ENCODE assay signal across 8 cellular contexts in genomic region chr22:26483439-26484359, GRCh38. TPM values are rescaled to one million over a fixed set of nuclear protein-coding genes. Genes with fewer than 3 reads are reported as not detected.
DNase-seq lines count a peak whose midpoint lies in the region; ATAC-seq and TF ChIP-seq lines count a peak whose summit lies in the region.

Gene HPS4 (minus strand): TSS chr22:26483783. CDS start chr22:26481762, 2,021 bp downstream.
Gene SRRD (plus strand): TSS chr22:26483877. CDS start chr22:26483891, 14 bp downstream.

- CTCF ChIA-PET in BJ (lab: Yijun Ruan, JAX): interaction anchor here (0.6 to 1.2 kb wide), 6 partner anchors 14 to 182 kb away, joined by 3 to 5 read pairs (median 4); no protein-coding TSS in a partner anchor

- ATAC-seq in GM19328 (IDR thresholded peaks at IDR 0.05; ENCODE audit: unreplicated experiment): peak; percentile 69
- peak; percentile 40 for ATAC-seq in HG03469 (IDR thresholded peaks at IDR 0.05; ENCODE audit: unreplicated experiment)
- ATAC-seq in right lobe of liver: peak; percentile 88 to 92 (median 92)

- H3K27ac ChIP-seq in dorsolateral prefrontal cortex (peak within 1 kb of the TSS; percentile 72 to 99 (median 95)), right lobe of liver (peak within 1 kb of the TSS; percentile 94 to 97 (median 96))

- peak; percentile 34 for DNase-seq in BJ (ENCODE audit: low read depth)
- DNase-seq in NCI-H748 (lab: John Stamatoyannopoulos, UW; ENCODE audit: unreplicated experiment): peak; percentile 87
- peak; percentile 87 to 89 for DNase-seq in activated CD4-positive, alpha-beta T cell treated with anti-CD3 and anti-CD28 coated beads, Interleukin-2, amount 50 U/mL, for 4 hours
- DNase-seq in dorsolateral prefrontal cortex: peak; percentile 74 to 91 (median 80)
- peak; percentile 92 to 93 (median 93) for DNase-seq in right lobe of liver
- DNase-seq in stimulated activated CD4-positive, alpha-beta T cell treated with anti-CD3 and anti-CD28 coated beads, Interleukin-4, amount 100 ng/mL, for 4 hours: peak; percentile 91 to 93

- H3K36me3 ChIP-seq in BJ (ENCODE audit: control insufficient read depth, insufficient read depth, low read length) (peaks cover 5% of the 10 kb centered on the region), right lobe of liver (peaks cover 0 to 16% (median 0%) of the 10 kb centered on the region in 4 donors)

- TF ChIP-seq POLR2A in right lobe of liver (IDR thresholded peaks at IDR 0.05): peak; percentile 91

- intact Hi-C loops in dorsolateral prefrontal cortex (cut with DNase I): loop anchor here (1.0 to 5.0 kb wide), 3 partner anchors 29 to 56 kb away; partner anchors contain the start of genes ASPHD2 (in 1 of the 2) and TFIP11 (in 1 of the 2)
- intact Hi-C loops in right lobe of liver (cut with DNase I): no loop called here

- TF ChIP-seq CTCF in BJ (IDR thresholded peaks at IDR 0.05; ENCODE audit: insufficient read depth, low read depth, low read length) (no peak), dorsolateral prefrontal cortex (IDR thresholded peaks at IDR 0.05 in 54 of 56, conservative IDR thresholded peaks at IDR 0.05 in 2 of 56; ENCODE audit: low read depth in 1 of 56, partially characterized antibody in 56 of 56) (peak in 23 of 56 donors; percentile 11 to 55 (median 25)), right lobe of liver (IDR thresholded peaks at IDR 0.05) (no peak)

- no peaks in the 10 kb centered on the region for H3K9me3 ChIP-seq in right lobe of liver

- H3K4me1 ChIP-seq in right lobe of liver: peaks cover 0 to 33% (median 10%) of the 10 kb centered on the region in 4 donors

- POLR2A ChIA-PET in BJ (lab: Charles Lee): no interaction called here

- H3K27me3 ChIP-seq in BJ (ENCODE audit: control insufficient read depth, insufficient read depth, low read length) (no peaks in the 10 kb centered on the region), dorsolateral prefrontal cortex (no peaks in the 10 kb centered on the region), right lobe of liver (no peaks in the 10 kb centered on the region)

- 4% methylated on average over 8 of the region's 85 CpGs for WGBS in right lobe of liver (ENCODE audit: insufficient coverage, low coverage, low lambda C conversion rate, missing lambda C conversion rate)

- H3K4me3 ChIP-seq in BJ (ENCODE audit: low read depth, low read length) (peak within 1 kb of the TSS; percentile 82), dorsolateral prefrontal cortex (peak within 1 kb of the TSS; percentile 72 to 100 (median 98)), right lobe of liver (peak within 1 kb of the TSS; percentile 96 to 99 (median 96))

RNA-seq across cellular contexts. Expression of gene HPS4, which starts in this region (rescaled TPM):
- 20.3 and 22.5 TPM in 2 replicates for polyA plus RNA-seq in BJ (2011; rRNA removed)
- polyA minus RNA-seq in BJ (2011; rRNA and poly(A)+ RNA removed): 21.0 and 30.6 TPM in 2 replicates
- 10 to 100 TPM; 31.0 to 59.1 (median 45.3) TPM for total RNA-seq in dorsolateral prefrontal cortex
- 10 to 100 TPM; 10.7 to 13.8 (median 12.6) TPM for total RNA-seq in right lobe of liver

RNA-seq across cellular contexts. Expression of gene SRRD, which starts in this region (rescaled TPM):
- 13.1 and 26.9 TPM in 2 replicates for polyA plus RNA-seq in BJ (2011; rRNA removed)
- 7.4 and 9.5 TPM in 2 replicates for polyA minus RNA-seq in BJ (2011; rRNA and poly(A)+ RNA removed)
- total RNA-seq in dorsolateral prefrontal cortex: 10 to 100 TPM; 15.0 to 37.8 (median 23.3) TPM
- total RNA-seq in right lobe of liver: 10 to 100 TPM; 11.4 to 15.2 (median 11.8) TPM

Comparison
In these comparisons a context has a peak if more than half of its experiments do, and no peak if none do; other contexts are left out.
1. Peak in every context shown above with its lines: DNase-seq, ATAC-seq, H3K4me3 ChIP-seq and H3K27ac ChIP-seq.
2. DNase-seq: peak in every context shown above with its lines; median percentile 93 in right lobe of liver; 92 in stimulated activated CD4-positive, alpha-beta T cell treated with anti-CD3 and anti-CD28 coated beads, Interleukin-4, amount 100 ng/mL, for 4 hours; 88 in activated CD4-positive, alpha-beta T cell treated with anti-CD3 and anti-CD28 coated beads, Interleukin-2, amount 50 U/mL, for 4 hours; 87 in NCI-H748; 80 in dorsolateral prefrontal cortex; 34 in BJ.
3. ATAC-seq: peak in every context shown above with its lines; median percentile 92 in right lobe of liver; 69 in GM19328; 40 in HG03469.
4. intact Hi-C loops: an anchor here in dorsolateral prefrontal cortex (1.0 to 5.0 kb wide); none called in right lobe of liver.